ENCODE assay signal across 14 cellular contexts in genomic region chr12:26338574-26339572, GRCh38.
DNase-seq lines count a peak whose midpoint lies in the region; ATAC-seq and TF ChIP-seq lines count a peak whose summit lies in the region.
"Had no signal": no experiment of that assay in that cellular context is flagged by ENCODE, and none has a peak within 500 bp of the region (broad histone marks: within the 10 kb centered on the region; RNA-seq: fewer than 3 reads in every experiment).

No MANE protein-coding gene starts in this region.

- TF ChIP-seq CTCF in fibroblast of pulmonary artery (IDR thresholded peaks at IDR 0.05; ENCODE audit: low read length, missing control alignments) = no peak

- H3K36me3 ChIP-seq in aorta (ENCODE audit: control insufficient read depth in 1 of 2, insufficient read depth in 2 of 2, low read length in 1 of 2) = peaks cover 0 to 7% of the 10 kb centered on the region in 2 donors

- no peak overlapping the region for H3K4me3 ChIP-seq in fibroblast of pulmonary artery (replicated peaks; ENCODE audit: low read depth, low read length)
- no peak overlapping the region for H3K4me3 ChIP-seq in aorta (ENCODE audit: low read length in 2 of 2)
- H3K4me3 ChIP-seq: tibial artery had no signal

- WGBS in aorta, 2 donors = 88 to 90% methylated on average over 11 of the region's 11 CpGs

- intact Hi-C loops in aorta (cut with DNase I) = no loop called here

- H3K4me1 ChIP-seq in aorta (ENCODE audit: control insufficient read depth in 1 of 2, insufficient read depth in 2 of 2, low read length in 2 of 2) = no peaks in the 10 kb centered on the region
- H3K4me1 ChIP-seq: tibial artery had no signal

- DNase-seq in EL = peak; percentile 70
- peak; percentile 55 for DNase-seq in fibroblast of pulmonary artery (ENCODE audit: low read depth)
- peak in 46 of 56 donors; percentile 8 to 83 (median 62) for DNase-seq in nucleus accumbens (lab: John Stamatoyannopoulos, UW)
- no peak for DNase-seq in activated naive CD4-positive, alpha-beta T cell treated with anti-CD3 and anti-CD28 coated beads, Interleukin-2, amount 50 U/mL, for 16 hours
- DNase-seq in aorta = no peak
- DNase-seq in NCI-H748 treated with DMSO at 0.1 percent for 48 hours (lab: John Stamatoyannopoulos, UW) = no peak
- DNase-seq: activated B cell treated with CpG ODN at 0.5 μM for 24 hours; activated gamma-delta T cell; NCI-H1436; stimulated activated CD4-positive, alpha-beta T cell treated with anti-CD3 and anti-CD28 coated beads, Interleukin-2, amount 100 ng/mL, for 48 hours; tibial artery had no signal

- H3K27ac ChIP-seq in aorta (ENCODE audit: low read depth in 1 of 2, low read length in 2 of 2) = no peak overlapping the region
- H3K27ac ChIP-seq: tibial artery had no signal

- H3K9me3 ChIP-seq in aorta (ENCODE audit: control insufficient read depth, low read length) = no peaks in the 10 kb centered on the region

- no peaks in the 10 kb centered on the region for H3K27me3 ChIP-seq in aorta (ENCODE audit: control insufficient read depth in 1 of 2, insufficient read depth in 2 of 2, low read length in 1 of 2)
- H3K27me3 ChIP-seq: tibial artery had no signal

- ATAC-seq in SK-N-SH treated with all-trans-retinoic acid at 6 μM for 48 hours = peak; percentile 87
- ATAC-seq in HG03378 (IDR thresholded peaks at IDR 0.05; ENCODE audit: unreplicated experiment) = no peak
- no peak for ATAC-seq in aorta (ENCODE audit: low FRiP score)
- ATAC-seq: Panc1 had no signal

TF ChIP-seq in SK-N-SH treated with all-trans-retinoic acid at 6 μM for 48 hours, 23 proteins besides CTCF, POLR2A, EP300 and RAD21:
- TF ChIP-seq ESRRG (CRISPR knock-in tag; IDR thresholded peaks at IDR 0.05) = no peak
- no peak for TF ChIP-seq CSRNP3 (CRISPR knock-in tag; IDR thresholded peaks at IDR 0.05)
- TF ChIP-seq PPARA (CRISPR knock-in tag; IDR thresholded peaks at IDR 0.05; ENCODE audit: borderline replicate concordance) = no peak
- no peak for TF ChIP-seq PATZ1 (CRISPR knock-in tag; IDR thresholded peaks at IDR 0.05; ENCODE audit: borderline replicate concordance)
- TF ChIP-seq BACH2 (CRISPR knock-in tag; IDR thresholded peaks at IDR 0.05; ENCODE audit: borderline replicate concordance) = no peak
- TF ChIP-seq TSHZ2 (CRISPR knock-in tag; IDR thresholded peaks at IDR 0.05) = no peak
- no peak for TF ChIP-seq TCF4 (CRISPR knock-in tag; IDR thresholded peaks at IDR 0.05; ENCODE audit: borderline replicate concordance)
- no peak for TF ChIP-seq TOX (CRISPR knock-in tag; IDR thresholded peaks at IDR 0.05; ENCODE audit: borderline replicate concordance)
- no peak for TF ChIP-seq SNAI2 (CRISPR knock-in tag; IDR thresholded peaks at IDR 0.05)
- TF ChIP-seq RARB (CRISPR knock-in tag; IDR thresholded peaks at IDR 0.05) = no peak
- no peak for TF ChIP-seq OSR1 (CRISPR knock-in tag; IDR thresholded peaks at IDR 0.05)
- TF ChIP-seq CSDC2 (CRISPR knock-in tag; IDR thresholded peaks at IDR 0.05) = no peak
- no peak for TF ChIP-seq ZNF8 (CRISPR knock-in tag; IDR thresholded peaks at IDR 0.05)
- TF ChIP-seq ZC3H10 (CRISPR knock-in tag; IDR thresholded peaks at IDR 0.05) = no peak
- no peak for TF ChIP-seq ISL1 (CRISPR knock-in tag; IDR thresholded peaks at IDR 0.05)
- TF ChIP-seq ARNTL (CRISPR knock-in tag; IDR thresholded peaks at IDR 0.05; ENCODE audit: borderline replicate concordance, low read depth) = no peak

Comparison
In these comparisons a context has a peak if more than half of its experiments do, and no peak if none do; other contexts are left out.
1. DNase-seq: peak in EL (single experiment), fibroblast of pulmonary artery (single experiment) and nucleus accumbens (46 of 56); none in activated naive CD4-positive, alpha-beta T cell treated with anti-CD3 and anti-CD28 coated beads, Interleukin-2, amount 50 U/mL, for 16 hours (single experiment), aorta (0 of 2) and NCI-H748 treated with DMSO at 0.1 percent for 48 hours (single experiment).